Comparison of ENCODE assay signal across 12 cellular contexts in the genomic region with DNA sequence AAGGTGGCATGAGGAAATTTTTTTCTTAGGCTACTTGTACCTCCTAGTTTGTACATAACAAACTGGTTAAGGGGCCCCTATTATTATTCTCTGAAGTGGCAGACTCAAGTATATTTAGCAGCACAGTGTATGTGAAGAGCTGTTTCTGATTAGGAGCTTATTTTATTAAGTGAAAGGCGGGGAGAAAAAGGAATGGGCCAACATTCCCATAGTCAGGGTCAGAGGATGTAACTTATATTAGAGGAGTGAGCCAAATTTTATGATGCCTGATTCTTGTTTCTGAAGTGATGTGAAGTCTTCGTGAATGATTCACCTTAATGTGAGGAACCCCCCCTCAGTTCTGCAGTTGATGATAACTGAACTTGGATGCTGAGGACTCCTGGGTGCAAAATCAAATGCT. TPM values are rescaled to one million over a fixed set of nuclear protein-coding genes. Genes with fewer than 3 reads are reported as not detected.
A peak's percentile ranks its signal among the peaks of the same experiment; 100 is the strongest.
DNase-seq lines count a peak whose midpoint lies in the region; ATAC-seq and TF ChIP-seq lines count a peak whose summit lies in the region.
"Had no signal": no experiment of that assay in that cellular context is flagged by ENCODE, and none has a peak within 500 bp of the region (broad histone marks: within the 10 kb centered on the region; RNA-seq: fewer than 3 reads in every experiment).

No MANE protein-coding gene starts in this region.

- no peaks in the 10 kb centered on the region for H3K9me3 Mint-ChIP-seq in T-helper 2 cell treated with Interferon-gamma antibody and Interleukin-4, amounts not matched to agents 5 μg/mL and 100 μg/mL, for 36 hours

- no peak overlapping the region for H3K9ac ChIP-seq in SK-N-MC (ENCODE audit: insufficient read length)

- no peaks in the 10 kb centered on the region for H3K9me3 ChIP-seq in SK-N-MC (ENCODE audit: low read depth, low read length)
- H3K9me3 ChIP-seq in psoas muscle, result no peaks in the 10 kb centered on the region

- no peaks in the 10 kb centered on the region for H3K27me3 ChIP-seq in psoas muscle (ENCODE audit: insufficient read depth in 3 of 3, low read length in 2 of 3)

- TF ChIP-seq CTCF in fibroblast of the aortic adventitia (IDR thresholded peaks at IDR 0.05; ENCODE audit: insufficient read depth, low read length) (no peak), psoas muscle (IDR thresholded peaks at IDR 0.05) (no peak)

- peak overlapping the region; percentile 98 for H3K27ac Mint-ChIP-seq in T-helper 2 cell treated with Interferon-gamma antibody and Interleukin-4, amounts not matched to agents 5 μg/mL and 100 μg/mL, for 36 hours

- WGBS in psoas muscle, 3 donors, result 75 to 82% (median 79%) methylated on average over 2 of the region's 2 CpGs

- peaks cover 36% of the 10 kb centered on the region for H3K36me3 Mint-ChIP-seq in T-helper 2 cell treated with Interferon-gamma antibody and Interleukin-4, amounts not matched to agents 5 μg/mL and 100 μg/mL, for 36 hours (ENCODE audit: low read depth)

- H3K4me3 ChIP-seq in SK-N-MC, result peak overlapping the region; percentile 90
- no peak overlapping the region for H3K4me3 ChIP-seq in fibroblast of the aortic adventitia (ENCODE audit: low read depth, low read length)
- peak overlapping the region; percentile 89 for H3K4me3 ChIP-seq in psoas muscle

- peaks cover 47% of the 10 kb centered on the region for H3K4me1 Mint-ChIP-seq in T-helper 2 cell treated with Interferon-gamma antibody and Interleukin-4, amounts not matched to agents 5 μg/mL and 100 μg/mL, for 36 hours (ENCODE audit: low read depth)

- H3K4me3 Mint-ChIP-seq in T-helper 2 cell treated with Interferon-gamma antibody and Interleukin-4, amounts not matched to agents 5 μg/mL and 100 μg/mL, for 36 hours, result peak overlapping the region; percentile 87

- peaks cover 30% of the 10 kb centered on the region for H3K36me3 ChIP-seq in SK-N-MC (ENCODE audit: insufficient read depth, low read length)
- no peaks in the 10 kb centered on the region for H3K36me3 ChIP-seq in psoas muscle (ENCODE audit: insufficient read depth in 1 of 2, low read depth in 1 of 2)

- ATAC-seq in psoas muscle (no peak), HG02852 (IDR thresholded peaks at IDR 0.05; ENCODE audit: unreplicated experiment) (no peak)

- intact Hi-C loops in psoas muscle (cut with DNase I), result loop anchor here in 1 of 2 donors (5.0 to 10.0 kb wide), 2 partner anchors 80 to 227 kb away; no protein-coding TSS in a partner anchor

- H3K27ac ChIP-seq in SK-N-MC (peak overlapping the region; percentile 8; the same call in 1 of the 2 replicates), psoas muscle (no peak overlapping the region)

- no peaks in the 10 kb centered on the region for H3K27me3 Mint-ChIP-seq in T-helper 2 cell treated with Interferon-gamma antibody and Interleukin-4, amounts not matched to agents 5 μg/mL and 100 μg/mL, for 36 hours (ENCODE audit: low read depth)

- H3K4me1 ChIP-seq in psoas muscle, result peaks cover 26% of the 10 kb centered on the region

- DNase-seq in T-helper 2 cell treated with Interferon-gamma antibody and Interleukin-4, amounts not matched to agents 5 μg/mL and 100 μg/mL, for 36 hours (ENCODE audit: low spot score), result no peak
- DNase-seq in T-helper 2 cell, result no peak
- no peak for DNase-seq in SK-N-MC (ENCODE audit: low read depth, low spot score)
- DNase-seq in fibroblast of the aortic adventitia (ENCODE audit: low read depth), result peak; percentile 26
- DNase-seq in psoas muscle, result no peak
- DNase-seq in NCI-H526 (lab: John Stamatoyannopoulos, UW), result no peak
- DNase-seq in putamen (ENCODE audit: low spot score), result no peak
- DNase-seq: 8988T, midbrain, NCI-H146, OCI-M1 had no signal

RNA-seq across cellular contexts. Expression of a gene that starts 2.8 kb away (rescaled TPM):
- 29.9 and 36.3 TPM in 2 replicates for total RNA-seq in fibroblast of the aortic adventitia (ENCODE audit: low replicate concordance)
- total RNA-seq in psoas muscle, result 10 to 100 TPM; 30.8 to 39.7 (median 33.8) TPM
- polyA plus RNA-seq in psoas muscle, result 10 to 100 TPM in 2 of 3 donors, 1 to 10 TPM in 1; 4.5 to 36.3 (median 16.0) TPM
